11 cellular contexts compared by ENCODE assay signal in the genomic region with DNA sequence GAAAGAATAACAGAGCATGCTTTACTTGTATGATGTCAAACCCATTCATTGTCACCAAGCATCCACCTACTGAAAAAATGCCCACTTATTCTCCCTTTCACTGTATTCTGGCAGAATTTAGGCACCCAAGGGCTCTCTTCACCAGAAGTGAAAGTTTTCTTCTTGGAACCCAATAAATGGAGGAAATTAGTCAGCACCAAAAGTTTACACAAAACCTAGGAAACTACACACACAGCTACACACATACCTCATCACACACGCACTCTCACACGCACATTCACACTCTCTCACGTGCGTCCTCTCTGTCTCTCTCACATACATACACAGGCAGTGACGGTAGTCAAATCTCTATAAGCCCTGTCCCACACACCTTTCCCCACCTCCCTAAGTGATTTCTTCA. TPM values are rescaled to one million over a fixed set of nuclear protein-coding genes. Genes with fewer than 3 reads are reported as not detected.
DNase-seq lines count a peak whose midpoint lies in the region; ATAC-seq and TF ChIP-seq lines count a peak whose summit lies in the region.
"Had no signal": no experiment of that assay in that cellular context is flagged by ENCODE, and none has a peak within 500 bp of the region (broad histone marks: within the 10 kb centered on the region; RNA-seq: fewer than 3 reads in every experiment).

No MANE protein-coding gene starts in this region.

- H3K27me3 Mint-ChIP-seq in activated CD8-positive, alpha-beta T cell treated with anti-CD3 and anti-CD28 coated beads for 36 hours: no peaks in the 10 kb centered on the region

- POLR2A ChIA-PET in activated CD8-positive, alpha-beta T cell treated with anti-CD3 and anti-CD28 coated beads for 36 hours (lab: Charles Lee): interaction anchor here (0.9 to 1.5 kb wide), 6 partner anchors 10 to 16 kb away, joined by 3 to 6 read pairs (median 4); no protein-coding TSS in a partner anchor

- peaks cover 13% of the 10 kb centered on the region for H3K4me1 Mint-ChIP-seq in activated CD8-positive, alpha-beta T cell treated with anti-CD3 and anti-CD28 coated beads for 36 hours (ENCODE audit: low read depth)

- intact Hi-C loops in activated CD8-positive, alpha-beta T cell treated with anti-CD3 and anti-CD28 coated beads for 36 hours (cut with micrococcal nuclease): loop anchor here (1.0 kb wide), 1 partner anchor 14 kb away; no protein-coding TSS in a partner anchor
- intact Hi-C loops in vagina (cut with DNase I): no loop called here

- peak; percentile 92 for ATAC-seq in HG02870 (IDR thresholded peaks at IDR 0.05; ENCODE audit: unreplicated experiment)
- peak; percentile 96 for ATAC-seq in activated CD8-positive, alpha-beta T cell treated with anti-CD3 and anti-CD28 coated beads for 36 hours
- ATAC-seq: A549 had no signal

- H3K9me3 ChIP-seq in vagina: no peaks in the 10 kb centered on the region
- H3K9me3 ChIP-seq: A549 had no signal

- H3K36me3 Mint-ChIP-seq in activated CD8-positive, alpha-beta T cell treated with anti-CD3 and anti-CD28 coated beads for 36 hours (ENCODE audit: low read depth): peaks cover 23% of the 10 kb centered on the region

- CTCF ChIA-PET in activated CD8-positive, alpha-beta T cell treated with anti-CD3 and anti-CD28 coated beads for 36 hours (lab: Charles Lee): interaction anchor here (0.7 to 6.5 kb wide), 6 partner anchors 12 to 187 kb away, joined by 3 to 61 read pairs (median 10); a partner anchor contains a TSS

- no peak overlapping the region for H3K4me3 ChIP-seq in vagina
- H3K4me3 ChIP-seq: A549 had no signal

- no peaks in the 10 kb centered on the region for H3K9me3 Mint-ChIP-seq in activated CD8-positive, alpha-beta T cell treated with anti-CD3 and anti-CD28 coated beads for 36 hours

- H3K27ac Mint-ChIP-seq in activated CD8-positive, alpha-beta T cell treated with anti-CD3 and anti-CD28 coated beads for 36 hours: peak overlapping the region; percentile 31

- peak; percentile 68 for DNase-seq in activated CD8-positive, alpha-beta memory T cell treated with anti-CD3 and anti-CD28 coated beads for 24 hours
- DNase-seq in activated CD8-positive, alpha-beta memory T cell treated with anti-CD3 and anti-CD28 coated beads, Interleukin-2, amount 50 U/mL, for 4 hours: no peak
- DNase-seq in activated CD8-positive, alpha-beta T cell treated with anti-CD3 and anti-CD28 coated beads for 36 hours: peak; percentile 77
- peak; percentile 62 for DNase-seq in stimulated activated CD8-positive, alpha-beta memory T cell treated with anti-CD3 and anti-CD28 coated beads, Interleukin-4, amount 100 ng/mL, for 48 hours
- DNase-seq in NCI-H2029 (lab: John Stamatoyannopoulos, UW) (no peak), DMS114 treated with DMSO at 0.1 percent for 48 hours (lab: John Stamatoyannopoulos, UW; ENCODE audit: unreplicated experiment) (no peak), vagina (ENCODE audit: extremely low spot score in 2 of 2) (no peak)
- DNase-seq: mesendoderm had no signal

- TF ChIP-seq CTCF in activated CD8-positive, alpha-beta T cell treated with anti-CD3 and anti-CD28 coated beads for 36 hours (IDR thresholded peaks at IDR 0.05): no peak
- TF ChIP-seq CTCF in vagina (IDR thresholded peaks at IDR 0.05): no peak

- no peak overlapping the region for H3K27ac ChIP-seq in vagina
- H3K27ac ChIP-seq: A549, VCaP had no signal

- H3K36me3 ChIP-seq in vagina: no peaks in the 10 kb centered on the region

- H3K27me3 ChIP-seq in vagina: no peaks in the 10 kb centered on the region

- H3K4me1 ChIP-seq in vagina: no peaks in the 10 kb centered on the region

- TF ChIP-seq POLR2A in vagina (IDR thresholded peaks at IDR 0.05): no peak

- no peak overlapping the region for H3K4me3 Mint-ChIP-seq in activated CD8-positive, alpha-beta T cell treated with anti-CD3 and anti-CD28 coated beads for 36 hours

RNA-seq across cellular contexts. Expression of gene MCOLN2, which starts 37.6 kb away (rescaled TPM):
- total RNA-seq in activated CD8-positive, alpha-beta T cell treated with anti-CD3 and anti-CD28 coated beads for 36 hours: 10 to 100 TPM; 15.7 to 17.8 TPM
- total RNA-seq in vagina: 1.7 TPM

Comparison
In these comparisons a context has a peak if more than half of its experiments do, and no peak if none do; other contexts are left out.
1. DNase-seq: peak in activated CD8-positive, alpha-beta memory T cell treated with anti-CD3 and anti-CD28 coated beads for 24 hours (single experiment), activated CD8-positive, alpha-beta T cell treated with anti-CD3 and anti-CD28 coated beads for 36 hours (single experiment) and stimulated activated CD8-positive, alpha-beta memory T cell treated with anti-CD3 and anti-CD28 coated beads, Interleukin-4, amount 100 ng/mL, for 48 hours (single experiment); none in activated CD8-positive, alpha-beta memory T cell treated with anti-CD3 and anti-CD28 coated beads, Interleukin-2, amount 50 U/mL, for 4 hours (single experiment), NCI-H2029 (single experiment), DMS114 treated with DMSO at 0.1 percent for 48 hours (single experiment) and vagina (0 of 2).